In genomic region chr1:146415017-146415416, GRCh38 we compare ENCODE assay signal across 8 cellular contexts.
DNase-seq lines count a peak whose midpoint lies in the region; ATAC-seq and TF ChIP-seq lines count a peak whose summit lies in the region.
"Not testable (repeated sequence)": the region's sequence is repeated elsewhere in the genome, so short reads cannot be mapped to it uniquely, and the experiment has no call there.

No MANE protein-coding gene starts in this region.

- intact Hi-C loops in CD4-positive, alpha-beta T cell (cut with DNase I, micrococcal nuclease); natural killer cell (cut with micrococcal nuclease): not testable (repeated sequence)

- not testable (repeated sequence) for H3K4me1 ChIP-seq in SJCRH30

- not testable (repeated sequence) for H3K27me3 Mint-ChIP-seq in CD4-positive, alpha-beta T cell; activated CD4-positive, alpha-beta T cell treated with anti-CD3 and anti-CD28 coated beads, Interleukin-2, amount 10 ng/mL, durations not matched to agents 7 days and 5 days; activated T-helper 17 cell treated with anti-CD3 and anti-CD28 coated beads, Interleukin-2, amount 50 U/mL, for 72 hours; activated naive CD8-positive, alpha-beta T cell treated with anti-CD3 and anti-CD28 coated beads for 36 hours; effector memory CD8-positive, alpha-beta T cell; natural killer cell (ENCODE audit: low read depth in 2 of 2); stimulated activated naive CD8-positive, alpha-beta T cell treated with anti-CD3 and anti-CD28 coated beads, Interleukin-15, amount 100 ng/mL, for 72 hours

- peak overlapping the region; percentile 88 for H3K27ac Mint-ChIP-seq in CD4-positive, alpha-beta T cell
- peak overlapping the region; percentile 80 for H3K27ac Mint-ChIP-seq in activated CD4-positive, alpha-beta T cell treated with anti-CD3 and anti-CD28 coated beads, Interleukin-2, amount 10 ng/mL, durations not matched to agents 7 days and 5 days
- H3K27ac Mint-ChIP-seq in activated T-helper 17 cell treated with anti-CD3 and anti-CD28 coated beads, Interleukin-2, amount 50 U/mL, for 72 hours, result peak overlapping the region; percentile 71
- peak overlapping the region; percentile 63 for H3K27ac Mint-ChIP-seq in activated naive CD8-positive, alpha-beta T cell treated with anti-CD3 and anti-CD28 coated beads for 36 hours
- H3K27ac Mint-ChIP-seq in effector memory CD8-positive, alpha-beta T cell, result peak overlapping the region; percentile 78 to 79
- peak overlapping the region; percentile 57 to 79 for H3K27ac Mint-ChIP-seq in natural killer cell
- peak overlapping the region; percentile 17 to 27 for H3K27ac Mint-ChIP-seq in stimulated activated naive CD8-positive, alpha-beta T cell treated with anti-CD3 and anti-CD28 coated beads, Interleukin-15, amount 100 ng/mL, for 72 hours

- POLR2A ChIA-PET in CD4-positive, alpha-beta T cell (lab: Charles Lee); activated CD4-positive, alpha-beta T cell treated with anti-CD3 and anti-CD28 coated beads, Interleukin-2, amount 10 ng/mL, durations not matched to agents 7 days and 5 days (lab: Charles Lee): not testable (repeated sequence)

- TF ChIP-seq CTCF in CD4-positive, alpha-beta T cell (IDR thresholded peaks at IDR 0.05); natural killer cell (IDR thresholded peaks at IDR 0.05): not testable (repeated sequence)

- not testable (repeated sequence) for H3K4me3 Mint-ChIP-seq in CD4-positive, alpha-beta T cell; activated CD4-positive, alpha-beta T cell treated with anti-CD3 and anti-CD28 coated beads, Interleukin-2, amount 10 ng/mL, durations not matched to agents 7 days and 5 days; natural killer cell
- H3K4me3 Mint-ChIP-seq in activated T-helper 17 cell treated with anti-CD3 and anti-CD28 coated beads, Interleukin-2, amount 50 U/mL, for 72 hours, result peak overlapping the region; percentile 77
- peak overlapping the region; percentile 47 for H3K4me3 Mint-ChIP-seq in activated naive CD8-positive, alpha-beta T cell treated with anti-CD3 and anti-CD28 coated beads for 36 hours
- H3K4me3 Mint-ChIP-seq in effector memory CD8-positive, alpha-beta T cell, result peak overlapping the region; percentile 35 to 69
- peak overlapping the region; percentile 62 to 73 for H3K4me3 Mint-ChIP-seq in stimulated activated naive CD8-positive, alpha-beta T cell treated with anti-CD3 and anti-CD28 coated beads, Interleukin-15, amount 100 ng/mL, for 72 hours

- DNase-seq in CD4-positive, alpha-beta T cell; activated CD4-positive, alpha-beta T cell treated with anti-CD3 and anti-CD28 coated beads, Interleukin-2, amount 10 ng/mL, durations not matched to agents 7 days and 5 days; activated naive CD8-positive, alpha-beta T cell treated with anti-CD3 and anti-CD28 coated beads for 36 hours; effector memory CD8-positive, alpha-beta T cell; natural killer cell; stimulated activated naive CD8-positive, alpha-beta T cell treated with anti-CD3 and anti-CD28 coated beads, Interleukin-15, amount 100 ng/mL, for 72 hours: not testable (repeated sequence)
- peak in 1 of 2 experiments; percentile 12 for DNase-seq in SJCRH30

- not testable (repeated sequence) for H3K4me3 ChIP-seq in SJCRH30

- not testable (repeated sequence) for H3K9me3 Mint-ChIP-seq in CD4-positive, alpha-beta T cell; activated CD4-positive, alpha-beta T cell treated with anti-CD3 and anti-CD28 coated beads, Interleukin-2, amount 10 ng/mL, durations not matched to agents 7 days and 5 days; activated T-helper 17 cell treated with anti-CD3 and anti-CD28 coated beads, Interleukin-2, amount 50 U/mL, for 72 hours; activated naive CD8-positive, alpha-beta T cell treated with anti-CD3 and anti-CD28 coated beads for 36 hours; effector memory CD8-positive, alpha-beta T cell; natural killer cell; stimulated activated naive CD8-positive, alpha-beta T cell treated with anti-CD3 and anti-CD28 coated beads, Interleukin-15, amount 100 ng/mL, for 72 hours

- CTCF ChIA-PET in CD4-positive, alpha-beta T cell (lab: Charles Lee); activated CD4-positive, alpha-beta T cell treated with anti-CD3 and anti-CD28 coated beads, Interleukin-2, amount 10 ng/mL, durations not matched to agents 7 days and 5 days (lab: Charles Lee): not testable (repeated sequence)

- not testable (repeated sequence) for ATAC-seq in CD4-positive, alpha-beta T cell (ENCODE audit: poor library complexity); activated T-helper 17 cell treated with anti-CD3 and anti-CD28 coated beads, Interleukin-2, amount 50 U/mL, for 72 hours (replicated peaks); effector memory CD8-positive, alpha-beta T cell (replicated peaks); natural killer cell; stimulated activated naive CD8-positive, alpha-beta T cell treated with anti-CD3 and anti-CD28 coated beads, Interleukin-15, amount 100 ng/mL, for 72 hours

- not testable (repeated sequence) for H3K36me3 Mint-ChIP-seq in CD4-positive, alpha-beta T cell (ENCODE audit: low read depth); activated CD4-positive, alpha-beta T cell treated with anti-CD3 and anti-CD28 coated beads, Interleukin-2, amount 10 ng/mL, durations not matched to agents 7 days and 5 days (ENCODE audit: low read depth); activated T-helper 17 cell treated with anti-CD3 and anti-CD28 coated beads, Interleukin-2, amount 50 U/mL, for 72 hours (ENCODE audit: low read depth); activated naive CD8-positive, alpha-beta T cell treated with anti-CD3 and anti-CD28 coated beads for 36 hours; effector memory CD8-positive, alpha-beta T cell (ENCODE audit: insufficient read depth); natural killer cell

- not testable (repeated sequence) for H3K27ac ChIP-seq in CD4-positive, alpha-beta T cell (ENCODE audit: low read depth, low read length)
- H3K27ac ChIP-seq in SJCRH30, result peak overlapping the region; percentile 73

- not testable (repeated sequence) for H3K36me3 ChIP-seq in SJCRH30

- peaks cover 16% of the 10 kb centered on the region for H3K4me1 Mint-ChIP-seq in CD4-positive, alpha-beta T cell (ENCODE audit: low read depth)
- H3K4me1 Mint-ChIP-seq in activated CD4-positive, alpha-beta T cell treated with anti-CD3 and anti-CD28 coated beads, Interleukin-2, amount 10 ng/mL, durations not matched to agents 7 days and 5 days, result peaks cover 12% of the 10 kb centered on the region
- H3K4me1 Mint-ChIP-seq in activated T-helper 17 cell treated with anti-CD3 and anti-CD28 coated beads, Interleukin-2, amount 50 U/mL, for 72 hours; activated naive CD8-positive, alpha-beta T cell treated with anti-CD3 and anti-CD28 coated beads for 36 hours: not testable (repeated sequence)
- peaks cover 6 to 12% of the 10 kb centered on the region in 2 donors for H3K4me1 Mint-ChIP-seq in effector memory CD8-positive, alpha-beta T cell (ENCODE audit: low read depth in 2 of 2)
- H3K4me1 Mint-ChIP-seq in natural killer cell, result peaks cover 7 to 14% of the 10 kb centered on the region in 2 donors
- peaks cover 16% of the 10 kb centered on the region for H3K4me1 Mint-ChIP-seq in stimulated activated naive CD8-positive, alpha-beta T cell treated with anti-CD3 and anti-CD28 coated beads, Interleukin-15, amount 100 ng/mL, for 72 hours

- not testable (repeated sequence) for H3K9me3 ChIP-seq in CD4-positive, alpha-beta T cell (ENCODE audit: control insufficient read depth, low read length); SJCRH30 (replicated peaks)

- H3K27me3 ChIP-seq in CD4-positive, alpha-beta T cell (ENCODE audit: control insufficient read depth, insufficient read depth, low read length); SJCRH30: not testable (repeated sequence)

Comparison
In these comparisons a context has a peak if more than half of its experiments do, and no peak if none do; other contexts are left out.
1. H3K27ac Mint-ChIP-seq: peak in every context shown above with its lines; median percentile 88 in CD4-positive, alpha-beta T cell; 80 in activated CD4-positive, alpha-beta T cell treated with anti-CD3 and anti-CD28 coated beads, Interleukin-2, amount 10 ng/mL, durations not matched to agents 7 days and 5 days; 78 in effector memory CD8-positive, alpha-beta T cell; 71 in activated T-helper 17 cell treated with anti-CD3 and anti-CD28 coated beads, Interleukin-2, amount 50 U/mL, for 72 hours; 68 in natural killer cell; 63 in activated naive CD8-positive, alpha-beta T cell treated with anti-CD3 and anti-CD28 coated beads for 36 hours; 22 in stimulated activated naive CD8-positive, alpha-beta T cell treated with anti-CD3 and anti-CD28 coated beads, Interleukin-15, amount 100 ng/mL, for 72 hours.